ENCODE assay signal across 8 cellular contexts in the genomic region with DNA sequence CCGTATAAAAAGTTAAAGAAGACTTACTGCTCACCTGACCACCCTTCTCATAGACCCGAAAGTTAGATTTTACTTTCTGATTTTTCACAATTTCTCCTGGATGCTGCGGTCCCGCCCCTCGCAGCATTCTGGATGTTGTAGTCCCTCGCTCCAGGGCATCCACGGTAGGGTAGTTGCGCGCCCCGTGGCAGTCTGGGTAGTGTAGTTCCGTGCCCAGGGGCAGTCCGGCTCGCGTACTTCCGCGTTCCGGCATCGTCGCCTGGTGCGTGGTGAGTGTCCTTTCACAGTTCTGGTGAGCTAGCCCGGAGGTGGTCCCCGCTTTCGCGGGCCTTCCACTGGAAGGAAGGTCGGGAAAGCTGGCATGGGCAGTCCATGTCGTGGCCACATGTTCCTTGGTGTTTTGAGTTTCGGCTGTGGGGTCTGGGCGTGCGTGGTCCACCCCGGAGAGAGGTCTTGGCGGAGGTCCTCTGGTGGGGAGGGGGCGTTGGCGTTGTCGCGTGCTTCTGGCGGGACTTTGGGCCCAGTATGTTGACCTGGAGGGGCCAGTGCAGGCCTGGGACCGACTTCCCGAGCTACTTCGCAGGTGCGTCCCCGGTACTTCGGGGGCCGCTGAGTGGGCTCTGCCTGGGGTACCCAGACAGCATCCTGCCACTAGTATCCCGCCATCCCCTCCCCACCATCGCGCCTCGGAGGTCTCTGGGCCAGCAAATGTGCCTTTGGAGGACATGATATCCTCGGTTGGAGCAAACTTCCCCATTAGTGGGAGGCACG. TPM values are rescaled to one million over a fixed set of nuclear protein-coding genes. Genes with fewer than 3 reads are reported as not detected.
DNase-seq lines count a peak whose midpoint lies in the region; ATAC-seq and TF ChIP-seq lines count a peak whose summit lies in the region.

Gene ZNF169 (plus strand): TSS at position 222 of the 771 bp plus-strand sequence. CDS start 19,515 bp downstream, outside the sequence.

- H3K9ac ChIP-seq in iPS-18a (ENCODE audit: low read length), result peak within 1 kb of the TSS; percentile 86
- peak within 1 kb of the TSS; percentile 83 for H3K9ac ChIP-seq in skeletal muscle satellite cell (ENCODE audit: low read depth, low read length)

- peak within 1 kb of the TSS; percentile 94 for H3K4me2 ChIP-seq in skeletal muscle satellite cell (ENCODE audit: low read length)

- H3K36me3 ChIP-seq in iPS-18a (ENCODE audit: control insufficient read depth, low read depth, low read length), result no peaks in the 10 kb centered on the region
- no peaks in the 10 kb centered on the region for H3K36me3 ChIP-seq in skeletal muscle satellite cell (ENCODE audit: insufficient read depth, low read length)

- DNase-seq in NCI-H2081 treated with DMSO at 0.1 percent for 48 hours (lab: John Stamatoyannopoulos, UW), result peak; percentile 32
- peak; percentile 86 for DNase-seq in UCSD-AML1 (lab: John Stamatoyannopoulos, UW; ENCODE audit: unreplicated experiment)
- peak; percentile 7 for DNase-seq in brain pericyte (ENCODE audit: low read depth, low spot score)

- no peaks in the 10 kb centered on the region for H3K4me1 ChIP-seq in iPS-18a (ENCODE audit: control insufficient read depth, low read depth, low read length)
- H3K4me1 ChIP-seq in skeletal muscle satellite cell (ENCODE audit: control insufficient read depth, insufficient read depth, low read length), result peaks cover 3% of the 10 kb centered on the region

- H3K27me3 ChIP-seq in iPS-18a (ENCODE audit: control insufficient read depth, insufficient read depth, low read length), result no peaks in the 10 kb centered on the region
- peaks cover 18% of the 10 kb centered on the region for H3K27me3 ChIP-seq in skeletal muscle satellite cell (ENCODE audit: control insufficient read depth, insufficient read depth, low read length)

- H3K27ac ChIP-seq in 22Rv1, result 0 out of 2 replicates have a peak within 1 kb of the TSS, but pooled peaks have one; percentile 31
- H3K27ac ChIP-seq in iPS-18a (ENCODE audit: low read length), result peak within 1 kb of the TSS; percentile 64

- no peaks in the 10 kb centered on the region for H3K9me3 ChIP-seq in iPS-18a (ENCODE audit: control insufficient read depth, low read depth, low read length)
- no peaks in the 10 kb centered on the region for H3K9me3 ChIP-seq in skeletal muscle satellite cell (replicated peaks; ENCODE audit: low read length)

- TF ChIP-seq CTCF in 22Rv1 (IDR thresholded peaks at IDR 0.05), result no peak

- peak; percentile 100 for ATAC-seq in GM18511 (IDR thresholded peaks at IDR 0.05; ENCODE audit: unreplicated experiment)
- ATAC-seq in HG03025 (IDR thresholded peaks at IDR 0.05; ENCODE audit: low FRiP score, unreplicated experiment), result peak; percentile 99

- H3K4me3 ChIP-seq in iPS-18a (ENCODE audit: low read length), result peak within 1 kb of the TSS; percentile 96
- H3K4me3 ChIP-seq in skeletal muscle satellite cell (ENCODE audit: low read length), result peak within 1 kb of the TSS; percentile 79

RNA-seq across cellular contexts. Expression of gene ZNF169, which starts in this region (rescaled TPM):
- 3.9 and 5.8 TPM in 2 replicates for total RNA-seq in skeletal muscle satellite cell (2012; rRNA removed)

Comparison
In these comparisons a context has a peak if more than half of its experiments do, and no peak if none do; other contexts are left out.
1. Peak in every context shown above with its lines: DNase-seq, ATAC-seq, H3K4me3 ChIP-seq and H3K27ac ChIP-seq.
2. DNase-seq: peak in every context shown above with its lines; median percentile 86 in UCSD-AML1; 32 in NCI-H2081 treated with DMSO at 0.1 percent for 48 hours; 7 in brain pericyte.